Comparison of ENCODE assay signal across 22 cellular contexts in the genomic region with DNA sequence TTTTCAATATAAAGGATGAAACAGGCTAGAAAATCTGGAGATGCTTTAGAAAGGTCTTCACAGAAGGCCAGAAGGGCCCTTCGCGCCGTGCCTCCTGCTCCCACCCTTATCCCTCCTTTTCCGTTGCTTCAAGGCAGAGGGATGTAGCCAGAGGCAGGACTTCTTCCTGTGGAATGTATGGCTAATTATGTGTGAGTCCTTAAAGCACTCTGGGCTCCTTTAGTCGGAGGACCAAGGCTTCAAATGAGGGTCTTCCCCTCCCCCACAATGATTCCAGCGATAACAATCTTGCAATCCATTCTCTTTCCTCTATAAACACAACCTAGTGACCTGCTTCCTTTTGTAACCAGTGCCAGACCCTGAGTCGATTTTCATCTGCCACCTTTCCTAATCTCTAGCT.
DNase-seq lines count a peak whose midpoint lies in the region; ATAC-seq and TF ChIP-seq lines count a peak whose summit lies in the region.
"Had no signal": no experiment of that assay in that cellular context is flagged by ENCODE, and none has a peak within 500 bp of the region (broad histone marks: within the 10 kb centered on the region; RNA-seq: fewer than 3 reads in every experiment).

No MANE protein-coding gene starts in this region.

- no peak overlapping the region for H4K8ac ChIP-seq in mesendoderm (ENCODE audit: low read depth, low read length)

- H3K79me1 ChIP-seq in mesendoderm (ENCODE audit: low read length), result no peaks in the 10 kb centered on the region

- H3K36me3 Mint-ChIP-seq in progenitor cell of endocrine pancreas (ENCODE audit: insufficient read depth), result no peaks in the 10 kb centered on the region
- H3K36me3 Mint-ChIP-seq: CD4-positive, alpha-beta memory T cell; IgD-negative memory B cell had no signal

- H3K9me3 Mint-ChIP-seq in progenitor cell of endocrine pancreas (ENCODE audit: low read depth), result peaks cover 4% of the 10 kb centered on the region
- H3K9me3 Mint-ChIP-seq: CD4-positive, alpha-beta memory T cell; IgD-negative memory B cell had no signal

- H2BK5ac ChIP-seq in mesendoderm (ENCODE audit: low read length), result no peak overlapping the region

- H2BK15ac ChIP-seq in mesendoderm (replicated peaks; ENCODE audit: low read depth), result no peak overlapping the region

- H3K36me3 ChIP-seq in HAP-1 (replicated peaks) (peaks cover 7% of the 10 kb centered on the region; the same call in 1 of the 2 replicates), mesendoderm (ENCODE audit: control insufficient read depth, insufficient read depth, low read length) (no peaks in the 10 kb centered on the region), osteoblast (ENCODE audit: insufficient read depth, low read length) (no peaks in the 10 kb centered on the region), hepatocyte (replicated peaks; ENCODE audit: insufficient read depth, low read depth) (no peaks in the 10 kb centered on the region)
- H3K36me3 ChIP-seq: BLaER1 had no signal

- no peaks in the 10 kb centered on the region for H3K9me2 ChIP-seq in hepatocyte (replicated peaks; ENCODE audit: insufficient read depth)

- TF ChIP-seq CTCF in progenitor cell of endocrine pancreas (IDR thresholded peaks at IDR 0.05; ENCODE audit: unreplicated experiment) (no peak), osteoblast (IDR thresholded peaks at IDR 0.05; ENCODE audit: extremely low read depth, low read depth, low read length) (no peak), hepatocyte (IDR thresholded peaks at IDR 0.05; ENCODE audit: poor library complexity) (no peak)

- in situ Hi-C loops in HAP-1 (cut with MboI; ENCODE audit: low sequenced_read_pairs), result no loop called here

- H3K4me1 Mint-ChIP-seq in progenitor cell of endocrine pancreas (ENCODE audit: low read depth), result peaks cover 61% of the 10 kb centered on the region
- H3K4me1 Mint-ChIP-seq: CD4-positive, alpha-beta memory T cell; IgD-negative memory B cell had no signal

- ATAC-seq in GM21526 (IDR thresholded peaks at IDR 0.05; ENCODE audit: low FRiP score, unreplicated experiment), result no peak
- ATAC-seq: PC-3 had no signal

- no CpG with 5 or more reads among the region's 7 CpGs for WGBS in mesendoderm (ENCODE audit: extremely low coverage, insufficient coverage, low lambda C conversion rate)
- WGBS in hepatocyte (ENCODE audit: low lambda C conversion rate, missing lambda C conversion rate), result 64% methylated on average over 7 of the region's 7 CpGs

- peak; percentile 24 to 28 for DNase-seq in HAP-1 (ENCODE audit: low spot score in 2 of 2)
- DNase-seq in cerebellar cortex (ENCODE audit: low spot score), result peak; percentile 76
- peak; percentile 92 for DNase-seq in mesendoderm
- no peak for DNase-seq in progenitor cell of endocrine pancreas (ENCODE audit: low spot score, unreplicated experiment)
- DNase-seq in osteoblast (ENCODE audit: insufficient read length, low spot score, missing footprints), result no peak
- DNase-seq in hepatocyte (ENCODE audit: low spot score), result no peak
- DNase-seq: CD4-positive, alpha-beta memory T cell; EL; H7; Karpas-422; NCI-H1417 treated with DMSO at 0.1 percent for 48 hours; NCI-H187 treated with DMSO at 0.1 percent for 48 hours; NCI-H2227 treated with DMSO at 0.1 percent for 48 hours; NCI-H510A treated with DMSO at 0.1 percent for 48 hours; NCI-H774; PC-3; RPMI8226; SHP77 treated with DMSO at 0.1 percent for 48 hours had no signal

- no peaks in the 10 kb centered on the region for H4K20me1 ChIP-seq in osteoblast (ENCODE audit: insufficient read depth, low read length)
- H4K20me1 ChIP-seq in hepatocyte (ENCODE audit: insufficient read depth, poor library complexity, severe bottlenecking), result no peaks in the 10 kb centered on the region

- no peak overlapping the region for H3K23ac ChIP-seq in mesendoderm (ENCODE audit: low read length)

- H4K5ac ChIP-seq in mesendoderm (ENCODE audit: low read length), result no peak overlapping the region

- no peak overlapping the region for H3K9ac ChIP-seq in mesendoderm (ENCODE audit: low read length)
- H3K9ac ChIP-seq: BLaER1 had no signal

- no peak overlapping the region for H3K4ac ChIP-seq in mesendoderm (ENCODE audit: low read depth, low read length)

- no peak overlapping the region for H3K56ac ChIP-seq in mesendoderm (ENCODE audit: low read length)

- no peak overlapping the region for H2AK5ac ChIP-seq in mesendoderm (ENCODE audit: low read length)

- H3K4me1 ChIP-seq in HAP-1 (peaks cover 3% of the 10 kb centered on the region), mesendoderm (ENCODE audit: control insufficient read depth, low read depth, low read length) (peaks cover 2% of the 10 kb centered on the region), osteoblast (ENCODE audit: insufficient read depth, low read length) (no peaks in the 10 kb centered on the region), hepatocyte (ENCODE audit: insufficient read depth) (no peaks in the 10 kb centered on the region)
- H3K4me1 ChIP-seq: BLaER1 had no signal

- no peak overlapping the region for H3K4me2 ChIP-seq in mesendoderm (ENCODE audit: low read length)
- no peak overlapping the region for H3K4me2 ChIP-seq in osteoblast (ENCODE audit: insufficient read depth, low read length)
- no peak overlapping the region for H3K4me2 ChIP-seq in hepatocyte
- H3K4me2 ChIP-seq: BLaER1 had no signal

- no peaks in the 10 kb centered on the region for H3K27me3 Mint-ChIP-seq in progenitor cell of endocrine pancreas
- H3K27me3 Mint-ChIP-seq: CD4-positive, alpha-beta memory T cell had no signal

- H3K9me3 ChIP-seq in HAP-1 (no peaks in the 10 kb centered on the region), osteoblast (ENCODE audit: low read depth, low read length) (no peaks in the 10 kb centered on the region), hepatocyte (ENCODE audit: low read depth) (no peaks in the 10 kb centered on the region)
- H3K9me3 ChIP-seq: BLaER1 had no signal

- H3K4me3 Mint-ChIP-seq in progenitor cell of endocrine pancreas (ENCODE audit: low read depth), result no peak overlapping the region
- H3K4me3 Mint-ChIP-seq: CD4-positive, alpha-beta memory T cell; IgD-negative memory B cell had no signal

- H3K27ac Mint-ChIP-seq in progenitor cell of endocrine pancreas, result peak overlapping the region; percentile 6
- H3K27ac Mint-ChIP-seq: CD4-positive, alpha-beta memory T cell; IgD-negative memory B cell had no signal

- no peak overlapping the region for H2BK120ac ChIP-seq in mesendoderm (ENCODE audit: low read depth, low read length)

- H3K27me3 ChIP-seq in HAP-1 (ENCODE audit: low read depth) (no peaks in the 10 kb centered on the region), mesendoderm (ENCODE audit: insufficient read depth, low read length, poor library complexity) (no peaks in the 10 kb centered on the region), osteoblast (ENCODE audit: insufficient read depth, low read length) (no peaks in the 10 kb centered on the region), hepatocyte (no peaks in the 10 kb centered on the region)

- H3K4me3 ChIP-seq in HAP-1 (no peak overlapping the region), mesendoderm (ENCODE audit: low read length) (no peak overlapping the region), osteoblast (ENCODE audit: insufficient read depth, low read length) (no peak overlapping the region), hepatocyte (no peak overlapping the region)
- H3K4me3 ChIP-seq: BLaER1 had no signal

- H3K79me2 ChIP-seq in mesendoderm (ENCODE audit: control insufficient read depth, insufficient read depth, low read length) (no peaks in the 10 kb centered on the region), osteoblast (ENCODE audit: insufficient read depth, low read length) (no peaks in the 10 kb centered on the region), hepatocyte (no peaks in the 10 kb centered on the region)

- H3K18ac ChIP-seq in mesendoderm (ENCODE audit: low read length), result no peak overlapping the region

- H3K27ac ChIP-seq in mesendoderm (ENCODE audit: low read depth, low read length) (no peak overlapping the region), osteoblast (ENCODE audit: low read depth, low read length) (no peak overlapping the region), hepatocyte (no peak overlapping the region)
- H3K27ac ChIP-seq: BLaER1, HL-60 had no signal

- no peak overlapping the region for H2AFZ ChIP-seq in osteoblast (ENCODE audit: low read length)
- no peak overlapping the region for H2AFZ ChIP-seq in hepatocyte

Comparison
In these comparisons a context has a peak if more than half of its experiments do, and no peak if none do; other contexts are left out.
1. DNase-seq: peak in HAP-1 (2 of 2), cerebellar cortex (single experiment) and mesendoderm (single experiment); none in progenitor cell of endocrine pancreas (single experiment), osteoblast (single experiment) and hepatocyte (single experiment).